Comparison of ENCODE assay signal across 11 cellular contexts in genomic region chr17:80758793-80759673, GRCh38.
A peak's percentile ranks its signal among the peaks of the same experiment; 100 is the strongest.
DNase-seq lines count a peak whose midpoint lies in the region; ATAC-seq and TF ChIP-seq lines count a peak whose summit lies in the region.
"Had no signal": no experiment of that assay in that cellular context is flagged by ENCODE, and none has a peak within 500 bp of the region (broad histone marks: within the 10 kb centered on the region; RNA-seq: fewer than 3 reads in every experiment).

No MANE protein-coding gene starts in this region.

- H3K36me3 ChIP-seq in esophagus muscularis mucosa, result peaks cover 0 to 19% (median 13%) of the 10 kb centered on the region in 4 donors
- peaks cover 0 to 32% (median 5%) of the 10 kb centered on the region in 6 donors for H3K36me3 ChIP-seq in spleen

- POLR2A ChIA-PET in RWPE1 (lab: Yijun Ruan, JAX; ENCODE audit: low non-redundant PET), result no interaction called here

- intact Hi-C loops in esophagus muscularis mucosa (cut with DNase I), result no loop called here
- intact Hi-C loops in spleen (cut with DNase I; ENCODE audit: low total_unique reads), result no loop called here

- TF ChIP-seq POLR2A in esophagus muscularis mucosa (IDR thresholded peaks at IDR 0.05; ENCODE audit: low read depth) (no peak), spleen (IDR thresholded peaks at IDR 0.05) (no peak)

- H3K27ac ChIP-seq in RWPE1, result peak overlapping the region; percentile 59
- peak overlapping the region in 3 of 4 donors; percentile 46 to 72 (median 49) for H3K27ac ChIP-seq in esophagus muscularis mucosa (replicated peaks in 1 of 4)
- H3K27ac ChIP-seq in spleen, result peak overlapping the region in 5 of 8 donors; percentile 12 to 58 (median 35)

- TF ChIP-seq CTCF in RWPE1 (conservative IDR thresholded peaks at IDR 0.05; ENCODE audit: low read depth) (no peak), esophagus muscularis mucosa (IDR thresholded peaks at IDR 0.05) (no peak), spleen (IDR thresholded peaks at IDR 0.05 in 8 of 11, conservative IDR thresholded peaks at IDR 0.05 in 3 of 11) (no peak)

- H3K4me3 ChIP-seq in esophagus muscularis mucosa, result no peak overlapping the region
- H3K4me3 ChIP-seq in spleen, result no peak overlapping the region
- H3K4me3 ChIP-seq: GM12878 had no signal

- no peak for ATAC-seq in GM21786 (IDR thresholded peaks at IDR 0.05; ENCODE audit: unreplicated experiment)
- ATAC-seq: GM12878 had no signal

- WGBS in esophagus muscularis mucosa, result 80% methylated on average over 13 of the region's 13 CpGs
- 66 to 77% (median 70%) methylated on average over 13 of the region's 13 CpGs for WGBS in spleen, 5 donors

- CTCF ChIA-PET in RWPE1 (lab: Yijun Ruan, JAX), result interaction anchor here (0.7 kb wide), 2 partner anchors 51 to 489 kb away, joined by 3 to 4 read pairs; no protein-coding TSS in a partner anchor

- H3K9me3 ChIP-seq in esophagus muscularis mucosa (no peaks in the 10 kb centered on the region), spleen (no peaks in the 10 kb centered on the region)

- H3K4me1 ChIP-seq in esophagus muscularis mucosa (peaks cover 5 to 31% (median 17%) of the 10 kb centered on the region in 4 donors), spleen (peaks cover 0 to 58% (median 29%) of the 10 kb centered on the region in 6 donors)

- H3K27me3 ChIP-seq in esophagus muscularis mucosa (no peaks in the 10 kb centered on the region), spleen (replicated peaks in 1 of 7) (no peaks in the 10 kb centered on the region)

- no peak for TF ChIP-seq EP300 in esophagus muscularis mucosa (IDR thresholded peaks at IDR 0.05)

- peak; percentile 31 to 57 for DNase-seq in SHP77 (lab: John Stamatoyannopoulos, UW)
- no peak for DNase-seq in SHP77 treated with DMSO at 0.1 percent for 48 hours (lab: John Stamatoyannopoulos, UW)
- DNase-seq in RWPE1 (ENCODE audit: low spot score), result no peak
- no peak for DNase-seq in esophagus muscularis mucosa (ENCODE audit: extremely low spot score)
- no peak for DNase-seq in spleen
- DNase-seq in COLO829 (ENCODE audit: low spot score), result no peak
- no peak for DNase-seq in activated gamma-delta T cell (lab: John Stamatoyannopoulos, UW)
- DNase-seq: activated T-cell treated with anti-CD3 and anti-CD28 coated beads, Interleukin-2, amount 50 U/mL, for 4 hours; KG1 had no signal

Comparison
In these comparisons a context has a peak if more than half of its experiments do, and no peak if none do; other contexts are left out.
1. DNase-seq: peak in SHP77 (2 of 2); none in SHP77 treated with DMSO at 0.1 percent for 48 hours (single experiment), RWPE1 (single experiment), esophagus muscularis mucosa (single experiment), spleen (single experiment), COLO829 (single experiment) and activated gamma-delta T cell (single experiment).
2. Peak in every context shown above with its lines, with median percentiles within 50 percentile points of each other: H3K27ac ChIP-seq.